9 cellular contexts compared by ENCODE assay signal in genomic region chr16:32253507-32253906, GRCh38. TPM values are rescaled to one million over a fixed set of nuclear protein-coding genes. Genes with fewer than 3 reads are reported as not detected.
"Had no signal": no experiment of that assay in that cellular context is flagged by ENCODE, and none has a peak within 500 bp of the region (broad histone marks: within the 10 kb centered on the region; RNA-seq: fewer than 3 reads in every experiment).

No MANE protein-coding gene starts in this region.

RNA-seq across cellular contexts. Expression of gene TP53TG3D, which starts 0.4 kb away (rescaled TPM):
- total RNA-seq: aorta, bronchial epithelial cell, endothelial cell of umbilical vein, foreskin keratinocyte, left colon, osteoblast, subcutaneous adipose tissue, transverse colon had no signal
- polyA plus RNA-seq: endothelial cell of umbilical vein, foreskin keratinocyte, neural cell had no signal
